Comparison of ENCODE assay signal across 8 cellular contexts in the genomic region with DNA sequence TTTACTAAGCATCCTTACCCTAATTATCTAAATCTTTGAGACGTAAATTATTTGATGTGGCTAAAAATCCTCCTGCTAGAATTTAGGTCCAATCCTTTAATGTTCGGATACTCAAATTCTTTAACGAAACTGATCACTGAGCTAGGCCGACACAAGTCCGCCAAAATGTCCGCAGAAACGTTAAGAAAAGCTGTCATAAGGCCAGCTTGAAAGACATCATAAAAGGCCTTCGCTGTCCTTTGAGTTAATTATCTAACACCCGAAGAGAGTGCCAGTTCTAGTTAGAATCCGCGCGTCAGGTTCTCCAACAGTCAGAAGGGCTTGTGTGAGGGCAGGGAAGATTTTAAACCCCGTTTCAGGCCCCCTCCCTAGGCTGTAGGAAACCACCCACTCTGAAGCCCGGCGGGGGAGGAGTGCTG. TPM values are rescaled to one million over a fixed set of nuclear protein-coding genes. Genes with fewer than 3 reads are reported as not detected.
DNase-seq lines count a peak whose midpoint lies in the region; ATAC-seq and TF ChIP-seq lines count a peak whose summit lies in the region.

No MANE protein-coding gene starts in this region.

- H3K4me1 Mint-ChIP-seq in osteocyte (ENCODE audit: unreplicated experiment) = peaks cover 45% of the 10 kb centered on the region

- H3K4me3 Mint-ChIP-seq in osteocyte (ENCODE audit: unreplicated experiment) = peak overlapping the region; percentile 95

- peak; percentile 78 for DNase-seq in NCI-H2029 treated with DMSO at 0.1 percent for 48 hours (lab: John Stamatoyannopoulos, UW)
- no peak for DNase-seq in NCI-H2029 (lab: John Stamatoyannopoulos, UW)
- DNase-seq in epithelial cell of esophagus (ENCODE audit: low read depth) = no peak
- DNase-seq in osteocyte (ENCODE audit: extremely low spot score, unreplicated experiment) = no peak
- no peak for DNase-seq in KBM-7

- H3K9me3 Mint-ChIP-seq in osteocyte (ENCODE audit: unreplicated experiment) = no peaks in the 10 kb centered on the region

- peak overlapping the region; percentile 93 for H3K4me3 ChIP-seq in epithelial cell of esophagus (ENCODE audit: low read length)

- no peaks in the 10 kb centered on the region for H3K36me3 Mint-ChIP-seq in osteocyte (ENCODE audit: unreplicated experiment)

- no peaks in the 10 kb centered on the region for H3K27me3 Mint-ChIP-seq in osteocyte (ENCODE audit: unreplicated experiment)

- H3K27ac Mint-ChIP-seq in osteocyte (ENCODE audit: unreplicated experiment) = peak overlapping the region; percentile 100

- ATAC-seq in HG02852 (IDR thresholded peaks at IDR 0.05; ENCODE audit: unreplicated experiment) = no peak
- no peak for ATAC-seq in GM21529 (IDR thresholded peaks at IDR 0.05; ENCODE audit: unreplicated experiment)

- in situ Hi-C loops in KBM-7 (cut with MboI; ENCODE audit: low pct_unique_long_range_greater_than_20kb, low sequenced_read_pairs) = no loop called here

- TF ChIP-seq CTCF in epithelial cell of esophagus (IDR thresholded peaks at IDR 0.05; ENCODE audit: insufficient read depth, low read depth, low read length, missing control alignments) (no peak), osteocyte (IDR thresholded peaks at IDR 0.05) (no peak)

TF ChIP-seq in PFSK-1, 5 proteins besides CTCF, POLR2A, EP300 and RAD21:
- TF ChIP-seq TAF1 (IDR thresholded peaks at IDR 0.05; ENCODE audit: borderline replicate concordance, insufficient read depth, low read length) (no peak), SIN3A (IDR thresholded peaks at IDR 0.05; ENCODE audit: borderline replicate concordance, insufficient read depth, low read length) (peak; percentile 38; the same call in 1 of the 2 replicates)

RNA-seq across cellular contexts. Expression of a gene that starts 0.8 kb away (rescaled TPM):
- polyA plus RNA-seq in PFSK-1 (2012; ENCODE audit: insufficient read length, low read depth) = 154 TPM
- 297 and 319 TPM in 2 replicates for total RNA-seq in osteocyte

RNA-seq across cellular contexts. Expression of a gene that starts 53.5 kb away (rescaled TPM):
- 9.5 TPM for polyA plus RNA-seq in PFSK-1 (2012; ENCODE audit: insufficient read length, low read depth)
- total RNA-seq in osteocyte = 42.3 and 45.2 TPM in 2 replicates
